Comparison of ENCODE assay signal across 12 cellular contexts in genomic region chr12:49647280-49647679, GRCh38. TPM values are rescaled to one million over a fixed set of nuclear protein-coding genes. Genes with fewer than 3 reads are reported as not detected.
DNase-seq lines count a peak whose midpoint lies in the region; ATAC-seq and TF ChIP-seq lines count a peak whose summit lies in the region.
"Had no signal": no experiment of that assay in that cellular context is flagged by ENCODE, and none has a peak within 500 bp of the region (broad histone marks: within the 10 kb centered on the region; RNA-seq: fewer than 3 reads in every experiment).

No MANE protein-coding gene starts in this region.

- H3K9me3 ChIP-seq in ascending aorta (no peaks in the 10 kb centered on the region), thoracic aorta (no peaks in the 10 kb centered on the region)

- no peaks in the 10 kb centered on the region for H3K27me3 ChIP-seq in ascending aorta
- no peaks in the 10 kb centered on the region for H3K27me3 ChIP-seq in thoracic aorta (replicated peaks; ENCODE audit: insufficient read depth)

- H3K36me3 ChIP-seq in ascending aorta (peaks cover 31 to 76% of the 10 kb centered on the region in 2 donors), thoracic aorta (peaks cover 33% of the 10 kb centered on the region)

- CTCF ChIA-PET in activated naive CD4-positive, alpha-beta T cell treated with anti-CD3 and anti-CD28 coated beads for 36 hours (lab: Charles Lee) = interaction anchor here (0.7 to 18.5 kb wide), 9 partner anchors 15 to 131 kb away, joined by 3 to 450 read pairs (median 5); partner anchors contain the start of genes FMNL3 and TMBIM6

- no peaks in the 10 kb centered on the region for H3K9me3 Mint-ChIP-seq in activated naive CD4-positive, alpha-beta T cell treated with anti-CD3 and anti-CD28 coated beads, Interleukin-2, amount 50 U/mL, for 72 hours
- no peaks in the 10 kb centered on the region for H3K9me3 Mint-ChIP-seq in activated naive CD4-positive, alpha-beta T cell treated with anti-CD3 and anti-CD28 coated beads for 36 hours

- TF ChIP-seq CTCF in ascending aorta (IDR thresholded peaks at IDR 0.05) (no peak), thoracic aorta (IDR thresholded peaks at IDR 0.05) (no peak)

- DNase-seq in activated naive CD4-positive, alpha-beta T cell treated with anti-CD3 and anti-CD28 coated beads, Interleukin-2, amount 50 U/mL, for 72 hours (ENCODE audit: low spot score in 2 of 2) = no peak
- DNase-seq in activated naive CD4-positive, alpha-beta T cell treated with anti-CD3 and anti-CD28 coated beads for 36 hours = no peak
- DNase-seq in ascending aorta (ENCODE audit: low spot score in 2 of 2) = no peak
- peak; percentile 19 to 53 for DNase-seq in lung microvascular endothelial cell (ENCODE audit: low read depth in 2 of 2)
- no peak for DNase-seq in thoracic aorta (ENCODE audit: low spot score)
- DNase-seq in left colon = no peak
- DNase-seq: DMS 273 treated with DMSO at 0.1 percent for 48 hours, foreskin fibroblast, NCI-H1048, NCI-H526 had no signal

- H3K27ac ChIP-seq in ascending aorta (peak overlapping the region; percentile 58 to 72), thoracic aorta (peak overlapping the region; percentile 37 to 63)

- no peak overlapping the region for H3K4me3 Mint-ChIP-seq in activated naive CD4-positive, alpha-beta T cell treated with anti-CD3 and anti-CD28 coated beads for 36 hours

- peaks cover 29% of the 10 kb centered on the region for H3K4me1 Mint-ChIP-seq in activated naive CD4-positive, alpha-beta T cell treated with anti-CD3 and anti-CD28 coated beads for 36 hours (ENCODE audit: low read depth)

- peaks cover 0 to 19% of the 10 kb centered on the region in 2 donors for H3K4me1 ChIP-seq in ascending aorta
- peaks cover 14 to 21% of the 10 kb centered on the region in 2 donors for H3K4me1 ChIP-seq in thoracic aorta (ENCODE audit: control insufficient read depth in 1 of 2, low read depth in 2 of 2)

- no peaks in the 10 kb centered on the region for H3K27me3 Mint-ChIP-seq in activated naive CD4-positive, alpha-beta T cell treated with anti-CD3 and anti-CD28 coated beads for 36 hours (ENCODE audit: low read depth)

- H3K27ac Mint-ChIP-seq in activated naive CD4-positive, alpha-beta T cell treated with anti-CD3 and anti-CD28 coated beads, Interleukin-2, amount 50 U/mL, for 72 hours = peak overlapping the region; percentile 60 to 70
- no peak overlapping the region for H3K27ac Mint-ChIP-seq in activated naive CD4-positive, alpha-beta T cell treated with anti-CD3 and anti-CD28 coated beads for 36 hours

- no peak overlapping the region for H3K4me3 ChIP-seq in ascending aorta
- no peak overlapping the region for H3K4me3 ChIP-seq in thoracic aorta

- ATAC-seq in activated naive CD4-positive, alpha-beta T cell treated with anti-CD3 and anti-CD28 coated beads, Interleukin-2, amount 50 U/mL, for 72 hours = no peak
- ATAC-seq in thoracic aorta (ENCODE audit: insufficient number of reproducible peaks, low FRiP score, low read depth) = no peak
- no peak for ATAC-seq in HG03097 (IDR thresholded peaks at IDR 0.05; ENCODE audit: low FRiP score, unreplicated experiment)
- ATAC-seq in left colon = no peak
- no peak for ATAC-seq in GM18861 (IDR thresholded peaks at IDR 0.05; ENCODE audit: unreplicated experiment)

- intact Hi-C loops in activated naive CD4-positive, alpha-beta T cell treated with anti-CD3 and anti-CD28 coated beads for 36 hours (cut with micrococcal nuclease) = no loop called here
- intact Hi-C loops in ascending aorta (cut with DNase I) (loop anchor here (10.0 kb wide), 1 partner anchor 198 kb away; the partner anchor contains the start of gene BCDIN3D), left colon (cut with DNase I, micrococcal nuclease) (loop anchor here in 1 of 2 donors (5.0 kb wide), 1 partner anchor 60 kb away; the partner anchor contains the start of gene FMNL3)

- no peaks in the 10 kb centered on the region for H3K36me3 Mint-ChIP-seq in activated naive CD4-positive, alpha-beta T cell treated with anti-CD3 and anti-CD28 coated beads, Interleukin-2, amount 50 U/mL, for 72 hours
- H3K36me3 Mint-ChIP-seq in activated naive CD4-positive, alpha-beta T cell treated with anti-CD3 and anti-CD28 coated beads for 36 hours (ENCODE audit: low read depth) = peaks cover 21% of the 10 kb centered on the region

RNA-seq across cellular contexts. Expression of gene PRPF40B, which starts 23.9 kb away (rescaled TPM):
- total RNA-seq in activated naive CD4-positive, alpha-beta T cell treated with anti-CD3 and anti-CD28 coated beads, Interleukin-2, amount 50 U/mL, for 72 hours = 10 to 100 TPM in 1 of 2 donors, 1 to 10 TPM in 1; 5.1 to 10.1 TPM
- 1 to 10 TPM; 7.2 to 7.7 TPM for total RNA-seq in activated naive CD4-positive, alpha-beta T cell treated with anti-CD3 and anti-CD28 coated beads for 36 hours
- 9.5 TPM for total RNA-seq in ascending aorta
- 1.5 and 2.2 TPM in 2 replicates for total RNA-seq in lung microvascular endothelial cell
- total RNA-seq in thoracic aorta = 10 to 100 TPM; 21.9 to 31.4 TPM
- 10 to 100 TPM; 12.6 to 13.6 TPM for total RNA-seq in left colon

RNA-seq across cellular contexts. Expression of gene FAM186B, which starts 41.8 kb away (rescaled TPM):
- under 1 TPM; 0.16 to 0.18 TPM for total RNA-seq in activated naive CD4-positive, alpha-beta T cell treated with anti-CD3 and anti-CD28 coated beads, Interleukin-2, amount 50 U/mL, for 72 hours
- total RNA-seq in activated naive CD4-positive, alpha-beta T cell treated with anti-CD3 and anti-CD28 coated beads for 36 hours = under 1 TPM in 1 of 2 experiments, not detected in 1; 0.12 TPM
- not detected for total RNA-seq in ascending aorta
- under 0.01 and 0.22 TPM in 2 replicates for total RNA-seq in lung microvascular endothelial cell
- total RNA-seq in thoracic aorta = under 1 TPM; 0.42 to 0.54 TPM
- total RNA-seq in left colon = under 1 TPM; 0.25 to 0.31 TPM

RNA-seq across cellular contexts. Expression of gene FMNL3, which starts 59.9 kb away (rescaled TPM):
- 10 to 100 TPM; 25.9 to 27.6 TPM for total RNA-seq in activated naive CD4-positive, alpha-beta T cell treated with anti-CD3 and anti-CD28 coated beads, Interleukin-2, amount 50 U/mL, for 72 hours
- total RNA-seq in activated naive CD4-positive, alpha-beta T cell treated with anti-CD3 and anti-CD28 coated beads for 36 hours = 10 to 100 TPM; 20.0 to 20.7 TPM
- 30.4 TPM for total RNA-seq in ascending aorta
- 52.0 and 54.5 TPM in 2 replicates for total RNA-seq in lung microvascular endothelial cell
- 10 to 100 TPM; 26.7 to 37.4 TPM for total RNA-seq in thoracic aorta
- 1 to 10 TPM; 2.9 to 8.0 TPM for total RNA-seq in left colon

Comparison
In these comparisons a context has a peak if more than half of its experiments do, and no peak if none do; other contexts are left out.
1. DNase-seq: peak in lung microvascular endothelial cell (2 of 2); none in activated naive CD4-positive, alpha-beta T cell treated with anti-CD3 and anti-CD28 coated beads, Interleukin-2, amount 50 U/mL, for 72 hours (0 of 2), activated naive CD4-positive, alpha-beta T cell treated with anti-CD3 and anti-CD28 coated beads for 36 hours (single experiment), ascending aorta (0 of 2), thoracic aorta (single experiment) and left colon (0 of 2).